In the genomic region with DNA sequence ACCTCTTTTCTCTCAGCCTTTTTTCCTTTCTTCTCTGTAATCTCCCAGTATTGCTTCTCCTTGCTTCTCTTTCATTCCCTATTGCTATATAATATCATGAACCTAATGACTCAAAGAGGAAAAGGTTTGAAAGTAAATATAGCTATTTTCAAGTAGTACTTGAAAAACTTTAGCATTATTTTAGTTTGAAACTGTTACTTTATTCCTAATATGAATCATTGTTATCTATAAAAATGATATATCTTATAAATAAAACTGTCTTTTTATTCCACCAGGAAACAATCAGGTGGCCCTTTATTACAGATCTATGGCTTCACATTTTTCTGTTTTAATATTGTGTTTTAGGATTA, we compare ENCODE assay signal across 2 cellular contexts.
A peak's percentile ranks its signal among the peaks of the same experiment; 100 is the strongest.
TF ChIP-seq lines count a peak whose summit lies in the region.

No MANE protein-coding gene starts in this region.

TF ChIP-seq in HepG2, 621 proteins besides CTCF, POLR2A, EP300 and RAD21 (continues in another document):
- TF ChIP-seq, protein P1, sequence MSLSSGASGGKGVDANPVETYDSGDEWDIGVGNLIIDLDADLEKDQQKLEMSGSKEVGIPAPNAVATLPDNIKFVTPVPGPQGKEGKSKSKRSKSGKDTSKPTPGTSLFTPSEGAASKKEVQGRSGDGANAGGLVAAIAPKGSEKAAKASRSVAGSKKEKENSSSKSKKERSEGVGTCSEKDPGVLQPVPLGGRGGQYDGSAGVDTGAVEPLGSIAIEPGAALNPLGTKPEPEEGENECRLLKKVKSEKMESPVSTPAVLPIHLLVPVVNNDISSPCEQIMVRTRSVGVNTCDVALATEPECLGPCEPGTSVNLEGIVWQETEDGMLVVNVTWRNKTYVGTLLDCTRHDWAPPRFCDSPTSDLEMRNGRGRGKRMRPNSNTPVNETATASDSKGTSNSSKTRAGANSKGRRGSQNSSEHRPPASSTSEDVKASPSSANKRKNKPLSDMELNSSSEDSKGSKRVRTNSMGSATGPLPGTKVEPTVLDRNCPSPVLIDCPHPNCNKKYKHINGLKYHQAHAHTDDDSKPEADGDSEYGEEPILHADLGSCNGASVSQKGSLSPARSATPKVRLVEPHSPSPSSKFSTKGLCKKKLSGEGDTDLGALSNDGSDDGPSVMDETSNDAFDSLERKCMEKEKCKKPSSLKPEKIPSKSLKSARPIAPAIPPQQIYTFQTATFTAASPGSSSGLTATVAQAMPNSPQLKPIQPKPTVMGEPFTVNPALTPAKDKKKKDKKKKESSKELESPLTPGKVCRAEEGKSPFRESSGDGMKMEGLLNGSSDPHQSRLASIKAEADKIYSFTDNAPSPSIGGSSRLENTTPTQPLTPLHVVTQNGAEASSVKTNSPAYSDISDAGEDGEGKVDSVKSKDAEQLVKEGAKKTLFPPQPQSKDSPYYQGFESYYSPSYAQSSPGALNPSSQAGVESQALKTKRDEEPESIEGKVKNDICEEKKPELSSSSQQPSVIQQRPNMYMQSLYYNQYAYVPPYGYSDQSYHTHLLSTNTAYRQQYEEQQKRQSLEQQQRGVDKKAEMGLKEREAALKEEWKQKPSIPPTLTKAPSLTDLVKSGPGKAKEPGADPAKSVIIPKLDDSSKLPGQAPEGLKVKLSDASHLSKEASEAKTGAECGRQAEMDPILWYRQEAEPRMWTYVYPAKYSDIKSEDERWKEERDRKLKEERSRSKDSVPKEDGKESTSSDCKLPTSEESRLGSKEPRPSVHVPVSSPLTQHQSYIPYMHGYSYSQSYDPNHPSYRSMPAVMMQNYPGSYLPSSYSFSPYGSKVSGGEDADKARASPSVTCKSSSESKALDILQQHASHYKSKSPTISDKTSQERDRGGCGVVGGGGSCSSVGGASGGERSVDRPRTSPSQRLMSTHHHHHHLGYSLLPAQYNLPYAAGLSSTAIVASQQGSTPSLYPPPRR (CRISPR knock-in tag; IDR thresholded peaks at IDR 0.05; ENCODE audit: borderline replicate concordance) = no peak
- TF ChIP-seq SNAPC2 (CRISPR knock-in tag; IDR thresholded peaks at IDR 0.05) = no peak
- TF ChIP-seq, protein P2, sequence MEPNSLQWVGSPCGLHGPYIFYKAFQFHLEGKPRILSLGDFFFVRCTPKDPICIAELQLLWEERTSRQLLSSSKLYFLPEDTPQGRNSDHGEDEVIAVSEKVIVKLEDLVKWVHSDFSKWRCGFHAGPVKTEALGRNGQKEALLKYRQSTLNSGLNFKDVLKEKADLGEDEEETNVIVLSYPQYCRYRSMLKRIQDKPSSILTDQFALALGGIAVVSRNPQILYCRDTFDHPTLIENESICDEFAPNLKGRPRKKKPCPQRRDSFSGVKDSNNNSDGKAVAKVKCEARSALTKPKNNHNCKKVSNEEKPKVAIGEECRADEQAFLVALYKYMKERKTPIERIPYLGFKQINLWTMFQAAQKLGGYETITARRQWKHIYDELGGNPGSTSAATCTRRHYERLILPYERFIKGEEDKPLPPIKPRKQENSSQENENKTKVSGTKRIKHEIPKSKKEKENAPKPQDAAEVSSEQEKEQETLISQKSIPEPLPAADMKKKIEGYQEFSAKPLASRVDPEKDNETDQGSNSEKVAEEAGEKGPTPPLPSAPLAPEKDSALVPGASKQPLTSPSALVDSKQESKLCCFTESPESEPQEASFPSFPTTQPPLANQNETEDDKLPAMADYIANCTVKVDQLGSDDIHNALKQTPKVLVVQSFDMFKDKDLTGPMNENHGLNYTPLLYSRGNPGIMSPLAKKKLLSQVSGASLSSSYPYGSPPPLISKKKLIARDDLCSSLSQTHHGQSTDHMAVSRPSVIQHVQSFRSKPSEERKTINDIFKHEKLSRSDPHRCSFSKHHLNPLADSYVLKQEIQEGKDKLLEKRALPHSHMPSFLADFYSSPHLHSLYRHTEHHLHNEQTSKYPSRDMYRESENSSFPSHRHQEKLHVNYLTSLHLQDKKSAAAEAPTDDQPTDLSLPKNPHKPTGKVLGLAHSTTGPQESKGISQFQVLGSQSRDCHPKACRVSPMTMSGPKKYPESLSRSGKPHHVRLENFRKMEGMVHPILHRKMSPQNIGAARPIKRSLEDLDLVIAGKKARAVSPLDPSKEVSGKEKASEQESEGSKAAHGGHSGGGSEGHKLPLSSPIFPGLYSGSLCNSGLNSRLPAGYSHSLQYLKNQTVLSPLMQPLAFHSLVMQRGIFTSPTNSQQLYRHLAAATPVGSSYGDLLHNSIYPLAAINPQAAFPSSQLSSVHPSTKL (CRISPR knock-in tag; IDR thresholded peaks at IDR 0.05) = 0 out of 2 replicates have a peak, but pooled peaks have one; percentile 23
- TF ChIP-seq, protein P3, sequence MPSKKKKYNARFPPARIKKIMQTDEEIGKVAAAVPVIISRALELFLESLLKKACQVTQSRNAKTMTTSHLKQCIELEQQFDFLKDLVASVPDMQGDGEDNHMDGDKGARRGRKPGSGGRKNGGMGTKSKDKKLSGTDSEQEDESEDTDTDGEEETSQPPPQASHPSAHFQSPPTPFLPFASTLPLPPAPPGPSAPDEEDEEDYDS (CRISPR knock-in tag; IDR thresholded peaks at IDR 0.05) = 0 out of 2 replicates have a peak, but pooled peaks have one; percentile 4
- no peak for TF ChIP-seq EEA1 (CRISPR knock-in tag; IDR thresholded peaks at IDR 0.05; ENCODE audit: borderline replicate concordance)
- no peak for TF ChIP-seq STAT5B (CRISPR knock-in tag; IDR thresholded peaks at IDR 0.05)
- TF ChIP-seq SALL1 (CRISPR knock-in tag; IDR thresholded peaks at IDR 0.05) = no peak
- TF ChIP-seq ZNF10 (CRISPR knock-in tag; IDR thresholded peaks at IDR 0.05; ENCODE audit: borderline replicate concordance, low read depth) = no peak
- TF ChIP-seq RBM22 (optimal IDR thresholded peaks at IDR 0.05; ENCODE audit: low read length) = no peak
- no peak for TF ChIP-seq KLF13 (CRISPR knock-in tag; IDR thresholded peaks at IDR 0.05)
- 0 out of 2 replicates have a peak, but pooled peaks have one; percentile 62 for TF ChIP-seq ZNF816 (CRISPR knock-in tag; IDR thresholded peaks at IDR 0.05; ENCODE audit: borderline replicate concordance)
- TF ChIP-seq FOXA3 (CRISPR knock-in tag; IDR thresholded peaks at IDR 0.05) = 0 out of 2 replicates have a peak, but pooled peaks have one; percentile 2
- TF ChIP-seq, protein P4, sequence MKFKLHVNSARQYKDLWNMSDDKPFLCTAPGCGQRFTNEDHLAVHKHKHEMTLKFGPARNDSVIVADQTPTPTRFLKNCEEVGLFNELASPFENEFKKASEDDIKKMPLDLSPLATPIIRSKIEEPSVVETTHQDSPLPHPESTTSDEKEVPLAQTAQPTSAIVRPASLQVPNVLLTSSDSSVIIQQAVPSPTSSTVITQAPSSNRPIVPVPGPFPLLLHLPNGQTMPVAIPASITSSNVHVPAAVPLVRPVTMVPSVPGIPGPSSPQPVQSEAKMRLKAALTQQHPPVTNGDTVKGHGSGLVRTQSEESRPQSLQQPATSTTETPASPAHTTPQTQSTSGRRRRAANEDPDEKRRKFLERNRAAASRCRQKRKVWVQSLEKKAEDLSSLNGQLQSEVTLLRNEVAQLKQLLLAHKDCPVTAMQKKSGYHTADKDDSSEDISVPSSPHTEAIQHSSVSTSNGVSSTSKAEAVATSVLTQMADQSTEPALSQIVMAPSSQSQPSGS (CRISPR knock-in tag; IDR thresholded peaks at IDR 0.05) = no peak

TF ChIP-seq in endothelial cell of umbilical vein, 7 proteins besides CTCF, POLR2A, EP300 and RAD21:
- TF ChIP-seq FOS (IDR thresholded peaks at IDR 0.05; ENCODE audit: borderline replicate concordance, insufficient read depth, low read length) (no peak), JUN (IDR thresholded peaks at IDR 0.05; ENCODE audit: borderline replicate concordance, insufficient read depth, insufficient read length, low read depth) (no peak), MYC (IDR thresholded peaks at IDR 0.05; ENCODE audit: low read depth, low read length) (no peak), POLR2AphosphoS5 (IDR thresholded peaks at IDR 0.05; ENCODE audit: insufficient read depth, low read depth, low read length) (no peak), GATA2 (IDR thresholded peaks at IDR 0.05; ENCODE audit: insufficient read depth, insufficient read length, low read depth, low read length) (no peak), EZH2 (IDR thresholded peaks at IDR 0.05; ENCODE audit: borderline replicate concordance, low read depth, low read length, severe bottlenecking) (no peak)
- TF ChIP-seq, protein P5, sequence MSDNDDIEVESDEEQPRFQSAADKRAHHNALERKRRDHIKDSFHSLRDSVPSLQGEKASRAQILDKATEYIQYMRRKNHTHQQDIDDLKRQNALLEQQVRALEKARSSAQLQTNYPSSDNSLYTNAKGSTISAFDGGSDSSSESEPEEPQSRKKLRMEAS (IDR thresholded peaks at IDR 0.05; ENCODE audit: insufficient read depth, insufficient read length) = no peak
